ENCODE assay signal across 23 cellular contexts in genomic region chr6:21340563-21340962, GRCh38.
DNase-seq lines count a peak whose midpoint lies in the region; ATAC-seq and TF ChIP-seq lines count a peak whose summit lies in the region.
"Had no signal": no experiment of that assay in that cellular context is flagged by ENCODE, and none has a peak within 500 bp of the region (broad histone marks: within the 10 kb centered on the region; RNA-seq: fewer than 3 reads in every experiment).

No MANE protein-coding gene starts in this region.

- H3K4me3 ChIP-seq in cardiac fibroblast (replicated peaks in 1 of 2; ENCODE audit: low read depth in 2 of 2, low read length in 2 of 2) (no peak overlapping the region), fibroblast of pulmonary artery (replicated peaks; ENCODE audit: low read depth, low read length) (no peak overlapping the region)
- H3K4me3 ChIP-seq: GM23248, K562 had no signal

- peak; percentile 58 for DNase-seq in G401 (ENCODE audit: low spot score)
- peak; percentile 8 to 27 for DNase-seq in cardiac fibroblast (ENCODE audit: low read depth in 2 of 2)
- peak; percentile 27 for DNase-seq in fibroblast of pulmonary artery (ENCODE audit: low read depth)
- peak; percentile 17 to 56 for DNase-seq in lung microvascular endothelial cell (ENCODE audit: low read depth in 2 of 2)
- DNase-seq in activated CD8-positive, alpha-beta T cell treated with anti-CD3 and anti-CD28 coated beads for 36 hours, result no peak
- DNase-seq in NCI-H510A treated with DMSO at 0.1 percent for 48 hours (lab: John Stamatoyannopoulos, UW), result no peak
- DNase-seq: BE2C, DND-41, GM23248, H9, HFFc6, MM.1S, NCI-H1048, NCI-H1417 treated with DMSO at 0.1 percent for 48 hours, NCI-H187, NCI-H226, NCI-H524, NCI-H82, SIG-M5, SK-N-SH had no signal

- intact Hi-C loops in activated CD8-positive, alpha-beta T cell treated with anti-CD3 and anti-CD28 coated beads for 36 hours (cut with micrococcal nuclease), result no loop called here

- no peak overlapping the region for H3K27ac Mint-ChIP-seq in activated CD8-positive, alpha-beta T cell treated with anti-CD3 and anti-CD28 coated beads for 36 hours
- H3K27ac Mint-ChIP-seq: HFFc6 had no signal

- H3K4me3 Mint-ChIP-seq in activated CD8-positive, alpha-beta T cell treated with anti-CD3 and anti-CD28 coated beads for 36 hours, result no peak overlapping the region
- H3K4me3 Mint-ChIP-seq: H9, HFFc6 had no signal

- CTCF ChIA-PET in activated CD8-positive, alpha-beta T cell treated with anti-CD3 and anti-CD28 coated beads for 36 hours (lab: Charles Lee), result no interaction called here

- H3K4me1 Mint-ChIP-seq in activated CD8-positive, alpha-beta T cell treated with anti-CD3 and anti-CD28 coated beads for 36 hours (ENCODE audit: low read depth), result no peaks in the 10 kb centered on the region
- H3K4me1 Mint-ChIP-seq: H9 had no signal

- H3K9me3 Mint-ChIP-seq in activated CD8-positive, alpha-beta T cell treated with anti-CD3 and anti-CD28 coated beads for 36 hours, result no peaks in the 10 kb centered on the region
- H3K9me3 Mint-ChIP-seq: HFFc6 had no signal

- POLR2A ChIA-PET in activated CD8-positive, alpha-beta T cell treated with anti-CD3 and anti-CD28 coated beads for 36 hours (lab: Charles Lee), result interaction anchor here (0.6 kb wide), 1 partner anchor 533 kb away, joined by 3 read pairs; no protein-coding TSS in a partner anchor

- TF ChIP-seq CTCF in cardiac fibroblast (IDR thresholded peaks at IDR 0.05; ENCODE audit: low read depth, low read length) (no peak), fibroblast of pulmonary artery (IDR thresholded peaks at IDR 0.05; ENCODE audit: low read length, missing control alignments) (no peak)
- no peak for TF ChIP-seq CTCF in activated CD8-positive, alpha-beta T cell treated with anti-CD3 and anti-CD28 coated beads for 36 hours (IDR thresholded peaks at IDR 0.05)

- no peaks in the 10 kb centered on the region for H3K36me3 Mint-ChIP-seq in activated CD8-positive, alpha-beta T cell treated with anti-CD3 and anti-CD28 coated beads for 36 hours (ENCODE audit: low read depth)

- in situ Hi-C loops in G401 (cut with HindIII; ENCODE audit: low sequenced_read_pairs), result no loop called here

- no peak for ATAC-seq in activated CD8-positive, alpha-beta T cell treated with anti-CD3 and anti-CD28 coated beads for 36 hours
- ATAC-seq in HG02870 (IDR thresholded peaks at IDR 0.05; ENCODE audit: unreplicated experiment), result no peak
- ATAC-seq: K562, Panc1 had no signal

- H3K27me3 Mint-ChIP-seq in activated CD8-positive, alpha-beta T cell treated with anti-CD3 and anti-CD28 coated beads for 36 hours, result peaks cover 2% of the 10 kb centered on the region

Comparison
In these comparisons a context has a peak if more than half of its experiments do, and no peak if none do; other contexts are left out.
1. DNase-seq: peak in G401 (single experiment), cardiac fibroblast (2 of 2), fibroblast of pulmonary artery (single experiment) and lung microvascular endothelial cell (2 of 2); none in activated CD8-positive, alpha-beta T cell treated with anti-CD3 and anti-CD28 coated beads for 36 hours (single experiment) and NCI-H510A treated with DMSO at 0.1 percent for 48 hours (single experiment).